Comparison of ENCODE assay signal across 9 cellular contexts in genomic region chr14:38065101-38065762, GRCh38.
DNase-seq lines count a peak whose midpoint lies in the region; ATAC-seq and TF ChIP-seq lines count a peak whose summit lies in the region.
"Had no signal": no experiment of that assay in that cellular context is flagged by ENCODE, and none has a peak within 500 bp of the region (broad histone marks: within the 10 kb centered on the region; RNA-seq: fewer than 3 reads in every experiment).

No MANE protein-coding gene starts in this region.

- intact Hi-C loops in lower lobe of right lung (cut with DNase I), result no loop called here
- intact Hi-C loops in MCF 10A (cut with micrococcal nuclease), result no loop called here

- POLR2A ChIA-PET in MCF 10A (lab: Yijun Ruan, JAX), result no interaction called here

- H3K27me3 ChIP-seq in lower lobe of right lung (ENCODE audit: low read depth), result no peaks in the 10 kb centered on the region
- no peaks in the 10 kb centered on the region for H3K27me3 ChIP-seq in right atrium auricular region

- H3K4me1 ChIP-seq in lower lobe of right lung (no peaks in the 10 kb centered on the region), right atrium auricular region (no peaks in the 10 kb centered on the region)

- DNase-seq in A172 (ENCODE audit: low spot score) (peak; percentile 14), HT1080 (ENCODE audit: low read depth) (peak; percentile 30), lower lobe of right lung (no peak), MCF 10A (ENCODE audit: unreplicated experiment) (no peak), right atrium auricular region (ENCODE audit: low spot score) (no peak)
- DNase-seq in activated CD8-positive, alpha-beta memory T cell treated with anti-CD3 and anti-CD28 coated beads, Interleukin-2, amount 50 U/mL, for 1 hour (ENCODE audit: extremely low read depth), result peak; percentile 49
- DNase-seq: activated B cell treated with CpG ODN at 0.5 μM for 24 hours had no signal

- H3K4me3 ChIP-seq in lower lobe of right lung (no peak overlapping the region), right atrium auricular region (no peak overlapping the region)

- H3K36me3 Mint-ChIP-seq in MCF 10A (ENCODE audit: insufficient read depth, unreplicated experiment), result no peaks in the 10 kb centered on the region

- no TSS peak for BruUV-seq in MCF 10A (replicated peaks; lab: Mats Ljungman, UMichigan)

- no peaks in the 10 kb centered on the region for H3K27me3 Mint-ChIP-seq in MCF 10A (ENCODE audit: insufficient read depth, unreplicated experiment)
- H3K27me3 Mint-ChIP-seq: activated B cell treated with CpG ODN at 0.5 μM for 24 hours had no signal

- peaks cover 18% of the 10 kb centered on the region for H3K9me3 ChIP-seq in lower lobe of right lung
- peaks cover 4 to 28% of the 10 kb centered on the region in 2 donors for H3K9me3 ChIP-seq in right atrium auricular region

- H3K4me3 Mint-ChIP-seq in MCF 10A (ENCODE audit: unreplicated experiment), result no peak overlapping the region
- H3K4me3 Mint-ChIP-seq: activated B cell treated with CpG ODN at 0.5 μM for 24 hours had no signal

- CTCF ChIA-PET in MCF 10A (lab: Yijun Ruan, JAX), result interaction anchor here (0.7 to 0.9 kb wide), 2 partner anchors 12 to 27 kb away, joined by 3 to 5 read pairs; no protein-coding TSS in a partner anchor

- H3K9me3 Mint-ChIP-seq in MCF 10A (ENCODE audit: unreplicated experiment), result peaks cover 11% of the 10 kb centered on the region

- no peaks in the 10 kb centered on the region for H3K4me1 Mint-ChIP-seq in MCF 10A (ENCODE audit: insufficient read depth, unreplicated experiment)
- H3K4me1 Mint-ChIP-seq: activated B cell treated with CpG ODN at 0.5 μM for 24 hours had no signal

- no peaks in the 10 kb centered on the region for H3K36me3 ChIP-seq in lower lobe of right lung
- H3K36me3 ChIP-seq in right atrium auricular region, result no peaks in the 10 kb centered on the region

- peak; percentile 17 to 32 for ATAC-seq in lower lobe of right lung
- ATAC-seq in HG03280 (IDR thresholded peaks at IDR 0.05; ENCODE audit: unreplicated experiment), result no peak
- no peak for ATAC-seq in GM18519 (IDR thresholded peaks at IDR 0.05; ENCODE audit: low FRiP score, unreplicated experiment)

- no peak overlapping the region for H3K27ac Mint-ChIP-seq in MCF 10A (ENCODE audit: low read depth, unreplicated experiment)
- H3K27ac Mint-ChIP-seq: activated B cell treated with CpG ODN at 0.5 μM for 24 hours had no signal

- H3K27ac ChIP-seq in lower lobe of right lung (no peak overlapping the region), right atrium auricular region (no peak overlapping the region)

- TF ChIP-seq CTCF in lower lobe of right lung (IDR thresholded peaks at IDR 0.05) (no peak), MCF 10A (IDR thresholded peaks at IDR 0.05; ENCODE audit: unreplicated experiment) (no peak), right atrium auricular region (IDR thresholded peaks at IDR 0.05) (no peak)

Comparison
In these comparisons a context has a peak if more than half of its experiments do, and no peak if none do; other contexts are left out.
1. DNase-seq: peak in A172 (single experiment), HT1080 (single experiment) and activated CD8-positive, alpha-beta memory T cell treated with anti-CD3 and anti-CD28 coated beads, Interleukin-2, amount 50 U/mL, for 1 hour (single experiment); none in lower lobe of right lung (single experiment), MCF 10A (single experiment) and right atrium auricular region (single experiment).
2. ATAC-seq: peak in lower lobe of right lung (2 of 2); none in HG03280 (single experiment) and GM18519 (single experiment).